In genomic region chr9:15306068-15306756, GRCh38 we compare ENCODE assay signal across 7 cellular contexts. TPM values are rescaled to one million over a fixed set of nuclear protein-coding genes. Genes with fewer than 3 reads are reported as not detected.
DNase-seq lines count a peak whose midpoint lies in the region; ATAC-seq and TF ChIP-seq lines count a peak whose summit lies in the region.

No MANE protein-coding gene starts in this region.

- peaks cover 17% of the 10 kb centered on the region; the same call in 1 of the 2 replicates for H3K27me3 ChIP-seq in HUES64 (ENCODE audit: insufficient read depth, low read length)
- H3K27me3 ChIP-seq in RWPE2 (ENCODE audit: insufficient read depth, poor library complexity, severe bottlenecking): no peaks in the 10 kb centered on the region
- no peaks in the 10 kb centered on the region for H3K27me3 ChIP-seq in iPS DF 6.9 (ENCODE audit: control insufficient read depth, insufficient read depth, low read length)

- no peak for TF ChIP-seq CTCF in GM12875 (IDR thresholded peaks at IDR 0.05; ENCODE audit: borderline replicate concordance, insufficient read depth, low read depth, low read length)
- TF ChIP-seq CTCF in RWPE2 (IDR thresholded peaks at IDR 0.05; ENCODE audit: poor library complexity, severe bottlenecking): no peak
- no peak for TF ChIP-seq CTCF in retinal pigment epithelial cell (conservative IDR thresholded peaks at IDR 0.05; ENCODE audit: low read depth, low read length)

- H3K36me3 ChIP-seq in HUES64 (ENCODE audit: insufficient read depth, low read length) (no peaks in the 10 kb centered on the region), RWPE2 (ENCODE audit: low read depth) (no peaks in the 10 kb centered on the region), iPS DF 6.9 (ENCODE audit: control insufficient read depth, insufficient read depth, low read length) (no peaks in the 10 kb centered on the region)

- ATAC-seq in RWPE2 (ENCODE audit: low read depth) (peak; percentile 10; the same call in 1 of the 3 replicates), GM21515 (IDR thresholded peaks at IDR 0.05; ENCODE audit: unreplicated experiment) (no peak)

- H3K9ac ChIP-seq in HUES64 (ENCODE audit: low read depth, low read length): peak overlapping the region; percentile 44

- H3K4me1 ChIP-seq in HUES64 (ENCODE audit: insufficient read depth, low read length) (peaks cover 7% of the 10 kb centered on the region), RWPE2 (ENCODE audit: insufficient read depth, poor library complexity, severe bottlenecking) (peaks cover 24% of the 10 kb centered on the region), iPS DF 6.9 (ENCODE audit: control insufficient read depth, insufficient read depth, low read length) (no peaks in the 10 kb centered on the region)

- DNase-seq in RWPE2 (ENCODE audit: low spot score): peak; percentile 65
- peak in 30 of 58 donors; percentile 1 to 50 (median 16) for DNase-seq in anterior cingulate cortex (lab: John Stamatoyannopoulos, UW)
- DNase-seq in iPS DF 6.9 (ENCODE audit: low read depth, low spot score): no peak
- DNase-seq in retinal pigment epithelial cell (ENCODE audit: low read depth): no peak

- H3K4me3 ChIP-seq in GM12875 (ENCODE audit: low read depth, low read length) (peak overlapping the region; percentile 67), HUES64 (ENCODE audit: low read length) (peak overlapping the region; percentile 60), RWPE2 (ENCODE audit: severe bottlenecking) (peak overlapping the region; percentile 91), iPS DF 6.9 (ENCODE audit: low read length) (peak overlapping the region; percentile 85), retinal pigment epithelial cell (ENCODE audit: low read length) (peak overlapping the region; percentile 89)

- no peaks in the 10 kb centered on the region for H3K9me3 ChIP-seq in HUES64 (ENCODE audit: insufficient read depth, low read depth, low read length)
- H3K9me3 ChIP-seq in RWPE2 (ENCODE audit: severe bottlenecking): no peaks in the 10 kb centered on the region
- H3K9me3 ChIP-seq in iPS DF 6.9 (ENCODE audit: control insufficient read depth, insufficient read depth, low read length): no peaks in the 10 kb centered on the region

- H3K27ac ChIP-seq in HUES64 (ENCODE audit: low read depth, low read length): peak overlapping the region; percentile 67; the same call in 1 of the 2 replicates
- peak overlapping the region; percentile 83 for H3K27ac ChIP-seq in RWPE2 (ENCODE audit: poor library complexity, severe bottlenecking)
- no peak overlapping the region for H3K27ac ChIP-seq in iPS DF 6.9 (ENCODE audit: low read length)

- WGBS in HUES64: 8% methylated on average over 32 of the region's 32 CpGs
- WGBS in iPS DF 6.9 (ENCODE audit: insufficient coverage, insufficient read length): no CpG with 5 or more reads among the region's 32 CpGs

RNA-seq across cellular contexts. Expression of gene TTC39B, which starts 0.8 kb away (rescaled TPM):
- 5.5 TPM for polyA plus RNA-seq in HUES64 (2013, experiment 1 of 2)
- polyA plus RNA-seq in HUES64 (2013, experiment 2 of 2): 5.8 TPM

Comparison
In these comparisons a context has a peak if more than half of its experiments do, and no peak if none do; other contexts are left out.
1. DNase-seq: peak in RWPE2 (single experiment) and anterior cingulate cortex (30 of 58); none in iPS DF 6.9 (single experiment) and retinal pigment epithelial cell (single experiment).
2. Peak in every context shown above with its lines, with median percentiles within 50 percentile points of each other: H3K4me3 ChIP-seq.